In genomic region chr4:2963185-2964076, GRCh38 we compare ENCODE assay signal across 1 cellular context.
TF ChIP-seq lines count a peak whose summit lies in the region.

Gene GRK4, plus strand, starts transcription at chr4:2963571. Its CDS starts 500 bp downstream, at chr4:2964071.
Gene NOP14, minus strand, starts transcription at chr4:2963406. Its CDS starts 87 bp downstream, at chr4:2963319.

TF ChIP-seq in K562, 482 proteins besides CTCF, POLR2A, EP300 and RAD21 (continued from another document and continues in another):
- TF ChIP-seq, protein P1, sequence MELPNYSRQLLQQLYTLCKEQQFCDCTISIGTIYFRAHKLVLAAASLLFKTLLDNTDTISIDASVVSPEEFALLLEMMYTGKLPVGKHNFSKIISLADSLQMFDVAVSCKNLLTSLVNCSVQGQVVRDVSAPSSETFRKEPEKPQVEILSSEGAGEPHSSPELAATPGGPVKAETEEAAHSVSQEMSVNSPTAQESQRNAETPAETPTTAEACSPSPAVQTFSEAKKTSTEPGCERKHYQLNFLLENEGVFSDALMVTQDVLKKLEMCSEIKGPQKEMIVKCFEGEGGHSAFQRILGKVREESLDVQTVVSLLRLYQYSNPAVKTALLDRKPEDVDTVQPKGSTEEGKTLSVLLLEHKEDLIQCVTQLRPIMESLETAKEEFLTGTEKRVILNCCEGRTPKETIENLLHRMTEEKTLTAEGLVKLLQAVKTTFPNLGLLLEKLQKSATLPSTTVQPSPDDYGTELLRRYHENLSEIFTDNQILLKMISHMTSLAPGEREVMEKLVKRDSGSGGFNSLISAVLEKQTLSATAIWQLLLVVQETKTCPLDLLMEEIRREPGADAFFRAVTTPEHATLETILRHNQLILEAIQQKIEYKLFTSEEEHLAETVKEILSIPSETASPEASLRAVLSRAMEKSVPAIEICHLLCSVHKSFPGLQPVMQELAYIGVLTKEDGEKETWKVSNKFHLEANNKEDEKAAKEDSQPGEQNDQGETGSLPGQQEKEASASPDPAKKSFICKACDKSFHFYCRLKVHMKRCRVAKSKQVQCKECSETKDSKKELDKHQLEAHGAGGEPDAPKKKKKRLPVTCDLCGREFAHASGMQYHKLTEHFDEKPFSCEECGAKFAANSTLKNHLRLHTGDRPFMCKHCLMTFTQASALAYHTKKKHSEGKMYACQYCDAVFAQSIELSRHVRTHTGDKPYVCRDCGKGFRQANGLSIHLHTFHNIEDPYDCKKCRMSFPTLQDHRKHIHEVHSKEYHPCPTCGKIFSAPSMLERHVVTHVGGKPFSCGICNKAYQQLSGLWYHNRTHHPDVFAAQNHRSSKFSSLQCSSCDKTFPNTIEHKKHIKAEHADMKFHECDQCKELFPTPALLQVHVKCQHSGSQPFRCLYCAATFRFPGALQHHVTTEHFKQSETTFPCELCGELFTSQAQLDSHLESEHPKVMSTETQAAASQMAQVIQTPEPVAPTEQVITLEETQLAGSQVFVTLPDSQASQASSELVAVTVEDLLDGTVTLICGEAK (IDR thresholded peaks at IDR 0.05), result peak; percentile 56
- TF ChIP-seq, protein P1 (CRISPR knock-in tag; IDR thresholded peaks at IDR 0.05), result no peak
- TF ChIP-seq RBFOX2 (IDR thresholded peaks at IDR 0.05; ENCODE audit: low read depth, low read length) (peak; percentile 98), ZNF584 (CRISPR knock-in tag; IDR thresholded peaks at IDR 0.05; ENCODE audit: low read depth) (peak; percentile 91), L3MBTL2 (IDR thresholded peaks at IDR 0.05) (peak; percentile 100), NELFE (IDR thresholded peaks at IDR 0.05; ENCODE audit: insufficient read depth, insufficient read length) (no peak), ZNF212 (CRISPR knock-in tag; IDR thresholded peaks at IDR 0.05) (no peak), POLR2AphosphoS2 (IDR thresholded peaks at IDR 0.05; ENCODE audit: low read length) (no peak), TEAD1 (CRISPR knock-in tag; IDR thresholded peaks at IDR 0.05) (peak; percentile 41 to 90; a peak in 3 of 4 replicates), ZNF707 (CRISPR knock-in tag; conservative IDR thresholded peaks at IDR 0.05) (no peak), SMARCC2 (IDR thresholded peaks at IDR 0.05; ENCODE audit: low read depth) (no peak), NR2C2 (CRISPR knock-in tag; IDR thresholded peaks at IDR 0.05) (no peak; the same call in 1 of the 2 replicates), NR2C2 (tag; IDR thresholded peaks at IDR 0.05) (peak; percentile 97), NFIC (IDR thresholded peaks at IDR 0.05) (peak; percentile 41; the same call in 1 of the 2 replicates), TBP (optimal IDR thresholded peaks at IDR 0.05; ENCODE audit: low read depth, low read length) (peak; percentile 74), ZFPM2 (CRISPR knock-in tag; IDR thresholded peaks at IDR 0.05) (no peak), DNMT1 (IDR thresholded peaks at IDR 0.05) (no peak), TRIM28 (IDR thresholded peaks at IDR 0.05) (no peak), BMI1 (IDR thresholded peaks at IDR 0.05; ENCODE audit: low read length) (no peak), SIN3B (IDR thresholded peaks at IDR 0.05; ENCODE audit: low read depth) (peak; percentile 25; the same call in 1 of the 2 replicates), CBX3 (IDR thresholded peaks at IDR 0.05; ENCODE audit: borderline replicate concordance in 1 of 2, low read length in 2 of 2) (peak in 1 of 2 experiments; percentile 23; a peak in 1 of 3 replicates), MEF2A (IDR thresholded peaks at IDR 0.05; ENCODE audit: control insufficient read depth, low read depth, low read length) (no peak), E4F1 (CRISPR knock-in tag; IDR thresholded peaks at IDR 0.05; ENCODE audit: borderline replicate concordance) (no peak), ZBED1 (IDR thresholded peaks at IDR 0.05) (no peak), STAT6 (CRISPR knock-in tag; IDR thresholded peaks at IDR 0.05) (peak; percentile 31), SP1 (CRISPR knock-in tag; IDR thresholded peaks at IDR 0.05) (peak; percentile 67; the same call in 1 of the 2 replicates), CCNT2 (IDR thresholded peaks at IDR 0.05; ENCODE audit: borderline replicate concordance, extremely low read depth, insufficient read length, low read depth, low read length) (peak; percentile 88), PHTF2 (CRISPR knock-in tag; IDR thresholded peaks at IDR 0.05) (no peak), ATF1 (CRISPR knock-in tag; IDR thresholded peaks at IDR 0.05) (no peak), ATF1 (tag; IDR thresholded peaks at IDR 0.05) (peak; percentile 89)
- TF ChIP-seq, protein P2, sequence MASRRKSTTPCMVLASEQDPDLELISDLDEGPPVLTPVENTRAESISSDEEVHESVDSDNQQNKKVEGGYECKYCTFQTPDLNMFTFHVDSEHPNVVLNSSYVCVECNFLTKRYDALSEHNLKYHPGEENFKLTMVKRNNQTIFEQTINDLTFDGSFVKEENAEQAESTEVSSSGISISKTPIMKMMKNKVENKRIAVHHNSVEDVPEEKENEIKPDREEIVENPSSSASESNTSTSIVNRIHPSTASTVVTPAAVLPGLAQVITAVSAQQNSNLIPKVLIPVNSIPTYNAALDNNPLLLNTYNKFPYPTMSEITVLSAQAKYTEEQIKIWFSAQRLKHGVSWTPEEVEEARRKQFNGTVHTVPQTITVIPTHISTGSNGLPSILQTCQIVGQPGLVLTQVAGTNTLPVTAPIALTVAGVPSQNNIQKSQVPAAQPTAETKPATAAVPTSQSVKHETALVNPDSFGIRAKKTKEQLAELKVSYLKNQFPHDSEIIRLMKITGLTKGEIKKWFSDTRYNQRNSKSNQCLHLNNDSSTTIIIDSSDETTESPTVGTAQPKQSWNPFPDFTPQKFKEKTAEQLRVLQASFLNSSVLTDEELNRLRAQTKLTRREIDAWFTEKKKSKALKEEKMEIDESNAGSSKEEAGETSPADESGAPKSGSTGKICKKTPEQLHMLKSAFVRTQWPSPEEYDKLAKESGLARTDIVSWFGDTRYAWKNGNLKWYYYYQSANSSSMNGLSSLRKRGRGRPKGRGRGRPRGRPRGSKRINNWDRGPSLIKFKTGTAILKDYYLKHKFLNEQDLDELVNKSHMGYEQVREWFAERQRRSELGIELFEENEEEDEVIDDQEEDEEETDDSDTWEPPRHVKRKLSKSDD (conservative IDR thresholded peaks at IDR 0.05; ENCODE audit: low read length), result peak; percentile 98
- TF ChIP-seq, protein P3, sequence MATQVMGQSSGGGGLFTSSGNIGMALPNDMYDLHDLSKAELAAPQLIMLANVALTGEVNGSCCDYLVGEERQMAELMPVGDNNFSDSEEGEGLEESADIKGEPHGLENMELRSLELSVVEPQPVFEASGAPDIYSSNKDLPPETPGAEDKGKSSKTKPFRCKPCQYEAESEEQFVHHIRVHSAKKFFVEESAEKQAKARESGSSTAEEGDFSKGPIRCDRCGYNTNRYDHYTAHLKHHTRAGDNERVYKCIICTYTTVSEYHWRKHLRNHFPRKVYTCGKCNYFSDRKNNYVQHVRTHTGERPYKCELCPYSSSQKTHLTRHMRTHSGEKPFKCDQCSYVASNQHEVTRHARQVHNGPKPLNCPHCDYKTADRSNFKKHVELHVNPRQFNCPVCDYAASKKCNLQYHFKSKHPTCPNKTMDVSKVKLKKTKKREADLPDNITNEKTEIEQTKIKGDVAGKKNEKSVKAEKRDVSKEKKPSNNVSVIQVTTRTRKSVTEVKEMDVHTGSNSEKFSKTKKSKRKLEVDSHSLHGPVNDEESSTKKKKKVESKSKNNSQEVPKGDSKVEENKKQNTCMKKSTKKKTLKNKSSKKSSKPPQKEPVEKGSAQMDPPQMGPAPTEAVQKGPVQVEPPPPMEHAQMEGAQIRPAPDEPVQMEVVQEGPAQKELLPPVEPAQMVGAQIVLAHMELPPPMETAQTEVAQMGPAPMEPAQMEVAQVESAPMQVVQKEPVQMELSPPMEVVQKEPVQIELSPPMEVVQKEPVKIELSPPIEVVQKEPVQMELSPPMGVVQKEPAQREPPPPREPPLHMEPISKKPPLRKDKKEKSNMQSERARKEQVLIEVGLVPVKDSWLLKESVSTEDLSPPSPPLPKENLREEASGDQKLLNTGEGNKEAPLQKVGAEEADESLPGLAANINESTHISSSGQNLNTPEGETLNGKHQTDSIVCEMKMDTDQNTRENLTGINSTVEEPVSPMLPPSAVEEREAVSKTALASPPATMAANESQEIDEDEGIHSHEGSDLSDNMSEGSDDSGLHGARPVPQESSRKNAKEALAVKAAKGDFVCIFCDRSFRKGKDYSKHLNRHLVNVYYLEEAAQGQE (CRISPR knock-in tag; IDR thresholded peaks at IDR 0.05; ENCODE audit: low read depth), result no peak; the same call in 1 of the 2 replicates
- TF ChIP-seq, protein P4, sequence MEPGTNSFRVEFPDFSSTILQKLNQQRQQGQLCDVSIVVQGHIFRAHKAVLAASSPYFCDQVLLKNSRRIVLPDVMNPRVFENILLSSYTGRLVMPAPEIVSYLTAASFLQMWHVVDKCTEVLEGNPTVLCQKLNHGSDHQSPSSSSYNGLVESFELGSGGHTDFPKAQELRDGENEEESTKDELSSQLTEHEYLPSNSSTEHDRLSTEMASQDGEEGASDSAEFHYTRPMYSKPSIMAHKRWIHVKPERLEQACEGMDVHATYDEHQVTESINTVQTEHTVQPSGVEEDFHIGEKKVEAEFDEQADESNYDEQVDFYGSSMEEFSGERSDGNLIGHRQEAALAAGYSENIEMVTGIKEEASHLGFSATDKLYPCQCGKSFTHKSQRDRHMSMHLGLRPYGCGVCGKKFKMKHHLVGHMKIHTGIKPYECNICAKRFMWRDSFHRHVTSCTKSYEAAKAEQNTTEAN (CRISPR knock-in tag; IDR thresholded peaks at IDR 0.05), result peak; percentile 76; the same call in 1 of the 2 replicates
- TF ChIP-seq, protein P5, sequence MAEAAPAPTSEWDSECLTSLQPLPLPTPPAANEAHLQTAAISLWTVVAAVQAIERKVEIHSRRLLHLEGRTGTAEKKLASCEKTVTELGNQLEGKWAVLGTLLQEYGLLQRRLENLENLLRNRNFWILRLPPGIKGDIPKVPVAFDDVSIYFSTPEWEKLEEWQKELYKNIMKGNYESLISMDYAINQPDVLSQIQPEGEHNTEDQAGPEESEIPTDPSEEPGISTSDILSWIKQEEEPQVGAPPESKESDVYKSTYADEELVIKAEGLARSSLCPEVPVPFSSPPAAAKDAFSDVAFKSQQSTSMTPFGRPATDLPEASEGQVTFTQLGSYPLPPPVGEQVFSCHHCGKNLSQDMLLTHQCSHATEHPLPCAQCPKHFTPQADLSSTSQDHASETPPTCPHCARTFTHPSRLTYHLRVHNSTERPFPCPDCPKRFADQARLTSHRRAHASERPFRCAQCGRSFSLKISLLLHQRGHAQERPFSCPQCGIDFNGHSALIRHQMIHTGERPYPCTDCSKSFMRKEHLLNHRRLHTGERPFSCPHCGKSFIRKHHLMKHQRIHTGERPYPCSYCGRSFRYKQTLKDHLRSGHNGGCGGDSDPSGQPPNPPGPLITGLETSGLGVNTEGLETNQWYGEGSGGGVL (CRISPR knock-in tag; IDR thresholded peaks at IDR 0.05), result no peak
